ENCODE assay signal across 2 cellular contexts in the genomic region with DNA sequence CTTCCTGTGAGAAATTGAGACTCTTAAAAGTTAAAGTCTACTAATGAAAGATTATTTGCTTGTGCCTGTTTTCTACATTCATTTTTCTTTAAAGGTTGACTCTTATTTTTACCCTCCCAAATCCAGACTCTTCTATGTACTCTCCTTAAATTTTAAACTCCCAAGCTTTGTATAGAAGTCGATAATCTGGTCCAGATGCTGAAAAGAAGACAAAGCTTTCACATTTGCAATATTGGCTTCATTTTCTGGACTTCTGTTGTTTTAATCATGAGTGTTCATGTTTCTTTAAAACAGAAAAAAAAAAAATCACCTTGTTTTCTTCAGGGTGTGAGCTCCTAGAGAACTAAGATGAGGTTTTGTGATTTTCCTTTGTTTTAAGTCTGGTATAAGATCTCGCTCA.
TF ChIP-seq lines count a peak whose summit lies in the region.

No MANE protein-coding gene starts in this region.

TF ChIP-seq in GM23338, 12 proteins besides CTCF, POLR2A, EP300 and RAD21:
- TF ChIP-seq EZH2phosphoT487 (IDR thresholded peaks at IDR 0.05; ENCODE audit: unreplicated experiment) (no peak), EZH2 (IDR thresholded peaks at IDR 0.05; ENCODE audit: low read depth, unreplicated experiment) (no peak), POLR2AphosphoS5 (IDR thresholded peaks at IDR 0.05; ENCODE audit: low read depth) (no peak), NANOG (IDR thresholded peaks at IDR 0.05; ENCODE audit: borderline replicate concordance) (no peak), ZNF331 (CRISPR knock-in tag; IDR thresholded peaks at IDR 0.05; ENCODE audit: low read depth) (no peak), CREB1 (CRISPR knock-in tag; IDR thresholded peaks at IDR 0.05; ENCODE audit: low read depth) (no peak), STAT1 (IDR thresholded peaks at IDR 0.05; ENCODE audit: unreplicated experiment) (no peak), JUNB (IDR thresholded peaks at IDR 0.05; ENCODE audit: unreplicated experiment) (no peak), ZNF114 (CRISPR knock-in tag; IDR thresholded peaks at IDR 0.05) (no peak)
- TF ChIP-seq, protein P1, sequence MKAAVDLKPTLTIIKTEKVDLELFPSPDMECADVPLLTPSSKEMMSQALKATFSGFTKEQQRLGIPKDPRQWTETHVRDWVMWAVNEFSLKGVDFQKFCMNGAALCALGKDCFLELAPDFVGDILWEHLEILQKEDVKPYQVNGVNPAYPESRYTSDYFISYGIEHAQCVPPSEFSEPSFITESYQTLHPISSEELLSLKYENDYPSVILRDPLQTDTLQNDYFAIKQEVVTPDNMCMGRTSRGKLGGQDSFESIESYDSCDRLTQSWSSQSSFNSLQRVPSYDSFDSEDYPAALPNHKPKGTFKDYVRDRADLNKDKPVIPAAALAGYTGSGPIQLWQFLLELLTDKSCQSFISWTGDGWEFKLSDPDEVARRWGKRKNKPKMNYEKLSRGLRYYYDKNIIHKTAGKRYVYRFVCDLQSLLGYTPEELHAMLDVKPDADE (IDR thresholded peaks at IDR 0.05): no peak

TF ChIP-seq in GM12878, 131 proteins besides CTCF, POLR2A, EP300 and RAD21:
- TF ChIP-seq, protein P2, sequence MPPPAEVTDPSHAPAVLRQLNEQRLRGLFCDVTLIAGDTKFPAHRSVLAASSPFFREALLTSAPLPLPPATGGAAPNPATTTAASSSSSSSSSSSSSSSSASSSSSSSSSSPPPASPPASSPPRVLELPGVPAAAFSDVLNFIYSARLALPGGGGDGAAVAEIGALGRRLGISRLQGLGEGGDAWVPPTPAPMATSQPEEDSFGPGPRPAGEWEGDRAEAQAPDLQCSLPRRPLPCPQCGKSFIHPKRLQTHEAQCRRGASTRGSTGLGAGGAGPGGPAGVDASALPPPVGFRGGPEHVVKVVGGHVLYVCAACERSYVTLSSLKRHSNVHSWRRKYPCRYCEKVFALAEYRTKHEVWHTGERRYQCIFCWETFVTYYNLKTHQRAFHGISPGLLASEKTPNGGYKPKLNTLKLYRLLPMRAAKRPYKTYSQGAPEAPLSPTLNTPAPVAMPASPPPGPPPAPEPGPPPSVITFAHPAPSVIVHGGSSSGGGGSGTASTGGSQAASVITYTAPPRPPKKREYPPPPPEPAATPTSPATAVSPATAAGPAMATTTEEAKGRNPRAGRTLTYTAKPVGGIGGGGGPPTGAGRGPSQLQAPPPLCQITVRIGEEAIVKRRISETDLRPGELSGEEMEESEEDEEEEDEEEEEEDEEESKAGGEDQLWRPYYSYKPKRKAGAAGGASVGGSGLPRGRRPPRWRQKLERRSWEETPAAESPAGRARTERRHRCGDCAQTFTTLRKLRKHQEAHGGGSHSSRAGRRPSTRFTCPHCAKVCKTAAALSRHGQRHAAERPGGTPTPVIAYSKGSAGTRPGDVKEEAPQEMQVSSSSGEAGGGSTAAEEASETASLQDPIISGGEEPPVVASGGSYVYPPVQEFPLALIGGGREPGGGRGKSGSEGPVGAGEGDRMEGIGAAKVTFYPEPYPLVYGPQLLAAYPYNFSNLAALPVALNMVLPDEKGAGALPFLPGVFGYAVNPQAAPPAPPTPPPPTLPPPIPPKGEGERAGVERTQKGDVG (CRISPR knock-in tag; IDR thresholded peaks at IDR 0.05): no peak
- TF ChIP-seq ESRRA (IDR thresholded peaks at IDR 0.05; ENCODE audit: low read length): no peak
- TF ChIP-seq, protein P3, sequence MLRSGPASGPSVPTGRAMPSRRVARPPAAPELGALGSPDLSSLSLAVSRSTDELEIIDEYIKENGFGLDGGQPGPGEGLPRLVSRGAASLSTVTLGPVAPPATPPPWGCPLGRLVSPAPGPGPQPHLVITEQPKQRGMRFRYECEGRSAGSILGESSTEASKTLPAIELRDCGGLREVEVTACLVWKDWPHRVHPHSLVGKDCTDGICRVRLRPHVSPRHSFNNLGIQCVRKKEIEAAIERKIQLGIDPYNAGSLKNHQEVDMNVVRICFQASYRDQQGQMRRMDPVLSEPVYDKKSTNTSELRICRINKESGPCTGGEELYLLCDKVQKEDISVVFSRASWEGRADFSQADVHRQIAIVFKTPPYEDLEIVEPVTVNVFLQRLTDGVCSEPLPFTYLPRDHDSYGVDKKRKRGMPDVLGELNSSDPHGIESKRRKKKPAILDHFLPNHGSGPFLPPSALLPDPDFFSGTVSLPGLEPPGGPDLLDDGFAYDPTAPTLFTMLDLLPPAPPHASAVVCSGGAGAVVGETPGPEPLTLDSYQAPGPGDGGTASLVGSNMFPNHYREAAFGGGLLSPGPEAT (IDR thresholded peaks at IDR 0.05; ENCODE audit: low read depth): no peak
- no peak for TF ChIP-seq CBX5 (IDR thresholded peaks at IDR 0.05; ENCODE audit: low read depth)
- no peak for TF ChIP-seq EED (IDR thresholded peaks at IDR 0.05; ENCODE audit: low read depth)
- no peak for TF ChIP-seq HDAC6 (IDR thresholded peaks at IDR 0.05; ENCODE audit: unreplicated experiment)
- TF ChIP-seq, protein P4, sequence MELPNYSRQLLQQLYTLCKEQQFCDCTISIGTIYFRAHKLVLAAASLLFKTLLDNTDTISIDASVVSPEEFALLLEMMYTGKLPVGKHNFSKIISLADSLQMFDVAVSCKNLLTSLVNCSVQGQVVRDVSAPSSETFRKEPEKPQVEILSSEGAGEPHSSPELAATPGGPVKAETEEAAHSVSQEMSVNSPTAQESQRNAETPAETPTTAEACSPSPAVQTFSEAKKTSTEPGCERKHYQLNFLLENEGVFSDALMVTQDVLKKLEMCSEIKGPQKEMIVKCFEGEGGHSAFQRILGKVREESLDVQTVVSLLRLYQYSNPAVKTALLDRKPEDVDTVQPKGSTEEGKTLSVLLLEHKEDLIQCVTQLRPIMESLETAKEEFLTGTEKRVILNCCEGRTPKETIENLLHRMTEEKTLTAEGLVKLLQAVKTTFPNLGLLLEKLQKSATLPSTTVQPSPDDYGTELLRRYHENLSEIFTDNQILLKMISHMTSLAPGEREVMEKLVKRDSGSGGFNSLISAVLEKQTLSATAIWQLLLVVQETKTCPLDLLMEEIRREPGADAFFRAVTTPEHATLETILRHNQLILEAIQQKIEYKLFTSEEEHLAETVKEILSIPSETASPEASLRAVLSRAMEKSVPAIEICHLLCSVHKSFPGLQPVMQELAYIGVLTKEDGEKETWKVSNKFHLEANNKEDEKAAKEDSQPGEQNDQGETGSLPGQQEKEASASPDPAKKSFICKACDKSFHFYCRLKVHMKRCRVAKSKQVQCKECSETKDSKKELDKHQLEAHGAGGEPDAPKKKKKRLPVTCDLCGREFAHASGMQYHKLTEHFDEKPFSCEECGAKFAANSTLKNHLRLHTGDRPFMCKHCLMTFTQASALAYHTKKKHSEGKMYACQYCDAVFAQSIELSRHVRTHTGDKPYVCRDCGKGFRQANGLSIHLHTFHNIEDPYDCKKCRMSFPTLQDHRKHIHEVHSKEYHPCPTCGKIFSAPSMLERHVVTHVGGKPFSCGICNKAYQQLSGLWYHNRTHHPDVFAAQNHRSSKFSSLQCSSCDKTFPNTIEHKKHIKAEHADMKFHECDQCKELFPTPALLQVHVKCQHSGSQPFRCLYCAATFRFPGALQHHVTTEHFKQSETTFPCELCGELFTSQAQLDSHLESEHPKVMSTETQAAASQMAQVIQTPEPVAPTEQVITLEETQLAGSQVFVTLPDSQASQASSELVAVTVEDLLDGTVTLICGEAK (IDR thresholded peaks at IDR 0.05; ENCODE audit: borderline replicate concordance): no peak; the same call in 1 of the 2 replicates
- no peak for TF ChIP-seq KAT2A (conservative IDR thresholded peaks at IDR 0.05; ENCODE audit: control insufficient read depth, low read depth, low read length)
- TF ChIP-seq, protein P5, sequence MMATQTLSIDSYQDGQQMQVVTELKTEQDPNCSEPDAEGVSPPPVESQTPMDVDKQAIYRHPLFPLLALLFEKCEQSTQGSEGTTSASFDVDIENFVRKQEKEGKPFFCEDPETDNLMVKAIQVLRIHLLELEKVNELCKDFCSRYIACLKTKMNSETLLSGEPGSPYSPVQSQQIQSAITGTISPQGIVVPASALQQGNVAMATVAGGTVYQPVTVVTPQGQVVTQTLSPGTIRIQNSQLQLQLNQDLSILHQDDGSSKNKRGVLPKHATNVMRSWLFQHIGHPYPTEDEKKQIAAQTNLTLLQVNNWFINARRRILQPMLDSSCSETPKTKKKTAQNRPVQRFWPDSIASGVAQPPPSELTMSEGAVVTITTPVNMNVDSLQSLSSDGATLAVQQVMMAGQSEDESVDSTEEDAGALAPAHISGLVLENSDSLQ (IDR thresholded peaks at IDR 0.05): no peak
- no peak for TF ChIP-seq SRF (IDR thresholded peaks at IDR 0.05; ENCODE audit: low read depth in 2 of 2, low read length in 2 of 2)
